ENCODE assay signal across 23 cellular contexts in the genomic region with DNA sequence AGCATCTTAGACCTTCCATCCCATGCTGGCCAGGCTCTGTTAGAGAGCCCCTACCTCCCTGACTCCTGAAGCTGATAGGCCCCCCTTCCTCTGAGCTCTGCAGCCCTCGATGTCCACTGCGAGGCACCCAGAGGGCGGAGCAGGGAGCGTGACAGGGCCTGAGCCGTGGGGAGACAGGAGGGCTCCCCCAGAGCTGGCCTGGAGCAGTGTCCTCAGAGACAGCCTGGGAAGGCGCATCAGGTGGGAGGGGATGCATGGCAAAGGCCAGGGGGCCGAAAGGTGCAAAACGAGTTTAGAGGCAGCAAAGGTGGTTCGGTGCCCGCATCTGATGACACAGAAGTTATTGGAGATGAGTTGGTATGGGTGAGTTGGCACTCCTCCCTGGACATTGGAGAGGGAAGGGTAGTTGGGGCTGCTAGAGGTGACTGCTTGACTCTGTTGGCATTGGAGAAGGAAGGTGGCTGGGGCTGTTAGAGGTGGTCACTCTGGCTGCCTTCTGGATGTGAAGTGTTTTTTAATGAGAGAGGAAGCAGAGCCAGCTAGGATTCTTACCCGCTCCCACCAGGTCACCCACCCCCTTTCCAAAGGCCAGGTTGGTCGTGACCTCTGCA. TPM values are rescaled to one million over a fixed set of nuclear protein-coding genes. Genes with fewer than 3 reads are reported as not detected.
DNase-seq lines count a peak whose midpoint lies in the region; ATAC-seq, FAIRE-seq and TF ChIP-seq lines count a peak whose summit lies in the region.
"Had no signal": no experiment of that assay in that cellular context is flagged by ENCODE, and none has a peak within 500 bp of the region (broad histone marks: within the 10 kb centered on the region; RNA-seq: fewer than 3 reads in every experiment).

No MANE protein-coding gene starts in this region.

- no peak for TF ChIP-seq POLR2A in gastrocnemius medialis (IDR thresholded peaks at IDR 0.05)

- in situ Hi-C loops in Panc1 (cut with HindIII; ENCODE audit: low pct_unique_long_range_greater_than_20kb, low sequenced_read_pairs) (no loop called here), gastrocnemius medialis (cut with MboI; ENCODE audit: low sequenced_read_pairs in 4 of 4) (loop anchor here in 3 of 4 donors (5.0 to 10.0 kb wide), 3 partner anchors 213 to 335 kb away; partner anchors contain the start of gene PCBD1 (in 1 of the 3))

- no peak for FAIRE-seq in GM19239 (lab: Jason Lieb, UNC)
- FAIRE-seq: colon had no signal

- no peaks in the 10 kb centered on the region for H3K36me3 Mint-ChIP-seq in activated naive CD4-positive, alpha-beta T cell treated with anti-CD3 and anti-CD28 coated beads, Interleukin-2, amount 50 U/mL, for 72 hours
- H3K36me3 Mint-ChIP-seq in endothelial cell (ENCODE audit: low read depth, unreplicated experiment) = peaks cover 43% of the 10 kb centered on the region
- H3K36me3 Mint-ChIP-seq: activated CD4-positive, alpha-beta memory T cell treated with anti-CD3 and anti-CD28 coated beads for 36 hours; type B pancreatic cell had no signal

- ATAC-seq in activated naive CD4-positive, alpha-beta T cell treated with anti-CD3 and anti-CD28 coated beads, Interleukin-2, amount 50 U/mL, for 72 hours = peak; percentile 9 to 50
- ATAC-seq in Panc1 (peak; percentile 69), gastrocnemius medialis (peak; percentile 13 to 22), HG02763 (IDR thresholded peaks at IDR 0.05; ENCODE audit: unreplicated experiment) (no peak)

- H3K27me3 ChIP-seq in Panc1 (ENCODE audit: control insufficient read depth, insufficient read depth, low read length) = no peaks in the 10 kb centered on the region
- H3K27me3 ChIP-seq in gastrocnemius medialis = no peaks in the 10 kb centered on the region
- H3K27me3 ChIP-seq: adrenal gland, BE2C, breast epithelium had no signal

- BruUV-seq in Panc1 (replicated peaks; lab: Mats Ljungman, UMichigan) = no TSS peak

- H3K27me3 Mint-ChIP-seq in endothelial cell (ENCODE audit: unreplicated experiment) = peaks cover 9% of the 10 kb centered on the region
- H3K27me3 Mint-ChIP-seq: activated CD4-positive, alpha-beta memory T cell treated with anti-CD3 and anti-CD28 coated beads for 36 hours had no signal

- peak overlapping the region; percentile 75 for H3K4me3 Mint-ChIP-seq in endothelial cell (ENCODE audit: unreplicated experiment)
- H3K4me3 Mint-ChIP-seq: activated CD4-positive, alpha-beta memory T cell treated with anti-CD3 and anti-CD28 coated beads for 36 hours; T-helper 2 cell treated with Interferon-gamma antibody and Interleukin-4, amounts not matched to agents 5 μg/mL and 100 μg/mL, for 36 hours; type B pancreatic cell had no signal

- H3K4me1 ChIP-seq in Panc1 (ENCODE audit: control insufficient read depth, insufficient read depth, low read length) (no peaks in the 10 kb centered on the region), gastrocnemius medialis (no peaks in the 10 kb centered on the region)
- H3K4me1 ChIP-seq: adrenal gland, BE2C, breast epithelium had no signal

- POLR2A ChIA-PET in Panc1 (lab: Charles Lee) = no interaction called here

- H3K4me3 ChIP-seq in Panc1 (ENCODE audit: low read depth in 2 of 2, low read length in 2 of 2) (no peak overlapping the region), gastrocnemius medialis (no peak overlapping the region)
- H3K4me3 ChIP-seq: adrenal gland, breast epithelium, lower lobe of right lung, mucosa of descending colon, SK-N-MC had no signal

- no peak for DNase-seq in activated naive CD4-positive, alpha-beta T cell treated with anti-CD3 and anti-CD28 coated beads, Interleukin-2, amount 50 U/mL, for 72 hours (ENCODE audit: low spot score in 2 of 2)
- no peak for DNase-seq in activated naive CD4-positive, alpha-beta T cell (lab: John Stamatoyannopoulos, UW)
- DNase-seq in Panc1 (ENCODE audit: low read depth, low spot score) = no peak
- no peak for DNase-seq in endothelial cell (ENCODE audit: low spot score)
- DNase-seq in gastrocnemius medialis = no peak
- DNase-seq in GM19239 (ENCODE audit: insufficient read length, low spot score) = no peak
- DNase-seq in putamen (ENCODE audit: low spot score) = no peak
- DNase-seq: DMS79, GF-D8 had no signal

- no peaks in the 10 kb centered on the region for H3K9me3 ChIP-seq in Panc1 (ENCODE audit: control insufficient read depth, insufficient read depth, low read depth, low read length)
- no peaks in the 10 kb centered on the region for H3K9me3 ChIP-seq in gastrocnemius medialis
- H3K9me3 ChIP-seq: adrenal gland, BE2C, breast epithelium, lower lobe of right lung, mucosa of descending colon had no signal

- no peak overlapping the region for H3K27ac Mint-ChIP-seq in activated naive CD4-positive, alpha-beta T cell treated with anti-CD3 and anti-CD28 coated beads, Interleukin-2, amount 50 U/mL, for 72 hours
- H3K27ac Mint-ChIP-seq in endothelial cell (ENCODE audit: unreplicated experiment) = peak overlapping the region; percentile 64
- H3K27ac Mint-ChIP-seq: activated CD4-positive, alpha-beta memory T cell treated with anti-CD3 and anti-CD28 coated beads for 36 hours; T-helper 2 cell treated with Interferon-gamma antibody and Interleukin-4, amounts not matched to agents 5 μg/mL and 100 μg/mL, for 36 hours; type B pancreatic cell had no signal

- H3K27ac ChIP-seq in Panc1 (ENCODE audit: low read length) (no peak overlapping the region), gastrocnemius medialis (no peak overlapping the region)
- H3K27ac ChIP-seq: adrenal gland, breast epithelium, lower lobe of right lung, SK-N-MC had no signal

- CTCF ChIA-PET in Panc1 (lab: Charles Lee) = interaction anchor here (0.7 to 1.6 kb wide), 7 partner anchors 10 to 212 kb away, joined by 3 to 12 read pairs (median 4); no protein-coding TSS in a partner anchor

- H3K4me1 Mint-ChIP-seq in endothelial cell (ENCODE audit: unreplicated experiment) = peaks cover 27% of the 10 kb centered on the region

- intact Hi-C loops in Panc1 (cut with micrococcal nuclease; ENCODE audit: unreplicated experiment) = no loop called here
- intact Hi-C loops in gastrocnemius medialis (cut with DNase I; ENCODE audit: low total_unique reads) = no loop called here

- H3K9me3 Mint-ChIP-seq in activated naive CD4-positive, alpha-beta T cell treated with anti-CD3 and anti-CD28 coated beads, Interleukin-2, amount 50 U/mL, for 72 hours = no peaks in the 10 kb centered on the region
- H3K9me3 Mint-ChIP-seq in endothelial cell (ENCODE audit: unreplicated experiment) = no peaks in the 10 kb centered on the region
- H3K9me3 Mint-ChIP-seq: activated CD4-positive, alpha-beta memory T cell treated with anti-CD3 and anti-CD28 coated beads for 36 hours; T-helper 2 cell treated with Interferon-gamma antibody and Interleukin-4, amounts not matched to agents 5 μg/mL and 100 μg/mL, for 36 hours; type B pancreatic cell had no signal

- TF ChIP-seq CTCF in Panc1 (IDR thresholded peaks at IDR 0.05) = no peak
- TF ChIP-seq CTCF in endothelial cell (IDR thresholded peaks at IDR 0.05; ENCODE audit: unreplicated experiment) = no peak
- TF ChIP-seq CTCF in gastrocnemius medialis (IDR thresholded peaks at IDR 0.05 in 4 of 5, conservative IDR thresholded peaks at IDR 0.05 in 1 of 5) = no peak

- H3K36me3 ChIP-seq in Panc1 (ENCODE audit: control insufficient read depth, insufficient read depth, low read length) = no peaks in the 10 kb centered on the region
- no peaks in the 10 kb centered on the region for H3K36me3 ChIP-seq in gastrocnemius medialis
- H3K36me3 ChIP-seq: adrenal gland, BE2C, breast epithelium had no signal

RNA-seq across cellular contexts. Expression of gene PRF1, which starts 53.1 kb away (rescaled TPM):
- 10 to 100 TPM; 30.9 to 35.7 TPM for total RNA-seq in activated naive CD4-positive, alpha-beta T cell treated with anti-CD3 and anti-CD28 coated beads, Interleukin-2, amount 50 U/mL, for 72 hours
- not detected for total RNA-seq in Panc1 (2021; ENCODE audit: unreplicated experiment)
- not detected for polyA plus RNA-seq in Panc1 (2012; ENCODE audit: insufficient read length)
- total RNA-seq in endothelial cell (ENCODE audit: unreplicated experiment) = not detected
- 1 to 10 TPM in 1 of 4 donors, under 1 TPM in 2, not detected in 1; 0.18 to 2.1 (median 0.31) TPM for total RNA-seq in gastrocnemius medialis
- total RNA-seq: A172, LHCN-M2 had no signal
- polyA plus RNA-seq: neural cell had no signal

Comparison
In these comparisons a context has a peak if more than half of its experiments do, and no peak if none do; other contexts are left out.
1. RNA of gene PRF1, which starts 53.1 kb away (total RNA-seq): 30.9 to 35.7 TPM in activated naive CD4-positive, alpha-beta T cell treated with anti-CD3 and anti-CD28 coated beads, Interleukin-2, amount 50 U/mL, for 72 hours; 0.18 to 2.1 TPM in gastrocnemius medialis, not detected in Panc1 (single experiment) and not detected in endothelial cell (single experiment); every median in the first group is over 10 times any median in the second.